ENCODE assay signal across 2 cellular contexts in the genomic region with DNA sequence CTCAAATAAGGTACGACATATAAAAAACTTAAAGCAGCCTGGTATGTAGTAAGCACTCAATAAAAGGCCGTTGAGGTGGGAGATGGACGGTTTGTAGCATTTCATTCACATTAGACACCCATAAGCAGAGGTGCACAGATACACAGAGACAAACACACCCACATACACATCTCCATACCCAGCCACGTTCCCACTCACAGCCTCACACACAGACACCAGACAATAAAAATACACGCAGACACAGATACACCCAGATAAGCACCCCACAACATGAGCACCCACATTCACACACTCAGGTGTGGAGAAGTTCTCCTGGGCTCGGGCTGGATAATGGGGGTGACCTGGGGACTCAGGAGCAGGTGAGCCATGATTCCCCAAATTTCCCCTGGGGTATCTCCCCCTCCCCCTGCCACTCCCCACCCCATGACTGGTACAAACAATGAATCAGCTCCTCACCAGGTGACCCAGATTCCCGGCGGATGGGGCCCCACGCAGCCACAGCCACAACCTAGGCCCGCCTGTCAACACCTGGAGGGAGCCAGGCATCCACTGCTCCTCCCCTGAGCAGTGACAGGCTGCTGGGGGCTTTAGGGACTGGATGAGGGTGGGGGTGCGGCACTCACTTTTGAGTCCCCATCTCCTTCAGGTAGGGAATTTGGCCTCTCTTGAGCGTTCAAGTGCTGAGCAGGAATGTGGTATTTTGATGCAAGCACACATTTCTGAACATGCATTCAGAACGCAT.
A peak's percentile ranks its signal among the peaks of the same experiment; 100 is the strongest.
TF ChIP-seq lines count a peak whose summit lies in the region.

No MANE protein-coding gene starts in this region.

TF ChIP-seq in SK-N-SH, 30 proteins besides CTCF, POLR2A, EP300 and RAD21:
- TF ChIP-seq, protein P1, sequence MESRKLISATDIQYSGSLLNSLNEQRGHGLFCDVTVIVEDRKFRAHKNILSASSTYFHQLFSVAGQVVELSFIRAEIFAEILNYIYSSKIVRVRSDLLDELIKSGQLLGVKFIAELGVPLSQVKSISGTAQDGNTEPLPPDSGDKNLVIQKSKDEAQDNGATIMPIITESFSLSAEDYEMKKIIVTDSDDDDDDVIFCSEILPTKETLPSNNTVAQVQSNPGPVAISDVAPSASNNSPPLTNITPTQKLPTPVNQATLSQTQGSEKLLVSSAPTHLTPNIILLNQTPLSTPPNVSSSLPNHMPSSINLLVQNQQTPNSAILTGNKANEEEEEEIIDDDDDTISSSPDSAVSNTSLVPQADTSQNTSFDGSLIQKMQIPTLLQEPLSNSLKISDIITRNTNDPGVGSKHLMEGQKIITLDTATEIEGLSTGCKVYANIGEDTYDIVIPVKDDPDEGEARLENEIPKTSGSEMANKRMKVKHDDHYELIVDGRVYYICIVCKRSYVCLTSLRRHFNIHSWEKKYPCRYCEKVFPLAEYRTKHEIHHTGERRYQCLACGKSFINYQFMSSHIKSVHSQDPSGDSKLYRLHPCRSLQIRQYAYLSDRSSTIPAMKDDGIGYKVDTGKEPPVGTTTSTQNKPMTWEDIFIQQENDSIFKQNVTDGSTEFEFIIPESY (IDR thresholded peaks at IDR 0.05; ENCODE audit: borderline replicate concordance, low read depth) = no peak
- 0 out of 2 replicates have a peak, but pooled peaks have one; percentile 30 for TF ChIP-seq EZH2phosphoT487 (IDR thresholded peaks at IDR 0.05; ENCODE audit: borderline replicate concordance, low read depth)

TF ChIP-seq in SK-N-SH treated with all-trans-retinoic acid at 6 μM for 48 hours, 23 proteins besides CTCF, POLR2A, EP300 and RAD21:
- TF ChIP-seq ZFP30 (CRISPR knock-in tag; IDR thresholded peaks at IDR 0.05) (no peak), ISL1 (CRISPR knock-in tag; IDR thresholded peaks at IDR 0.05) (no peak), RARB (CRISPR knock-in tag; IDR thresholded peaks at IDR 0.05) (no peak)
